12 cellular contexts compared by ENCODE assay signal in the genomic region with DNA sequence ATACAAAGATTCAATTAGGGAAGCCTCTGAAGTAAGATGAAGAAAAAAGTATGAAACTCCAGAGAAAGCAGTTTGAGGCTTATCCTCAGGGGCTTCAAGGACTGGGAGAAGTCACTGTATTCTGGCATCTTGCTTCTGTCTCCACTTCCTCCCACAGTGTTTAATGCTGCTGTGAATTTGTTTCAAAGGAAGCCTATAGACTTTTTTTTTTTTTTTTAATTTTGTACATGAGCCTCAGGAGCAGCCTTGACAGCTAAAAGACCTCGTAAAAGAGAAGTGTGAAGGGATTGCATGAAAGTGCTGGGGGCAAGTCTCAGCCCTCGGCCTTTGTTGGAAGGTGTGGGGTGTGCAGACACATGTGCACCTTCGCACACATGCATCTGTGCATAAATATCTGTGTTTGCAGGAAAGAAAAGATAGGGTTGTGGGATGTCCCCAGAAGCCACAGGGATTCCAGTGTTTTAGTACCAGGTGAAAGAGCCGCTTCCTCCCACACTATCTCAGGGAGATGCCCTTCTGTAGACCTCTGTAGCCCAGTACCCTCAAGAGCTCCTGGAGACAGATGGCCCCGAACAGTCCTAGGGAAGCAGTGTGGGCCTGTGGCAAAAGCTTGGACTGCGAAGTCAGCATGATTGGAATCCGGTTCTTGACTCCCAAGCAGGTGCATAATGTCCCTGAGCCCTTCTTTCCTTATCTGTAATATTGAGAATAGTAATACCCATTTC.
DNase-seq lines count a peak whose midpoint lies in the region; ATAC-seq and TF ChIP-seq lines count a peak whose summit lies in the region.
"Had no signal": no experiment of that assay in that cellular context is flagged by ENCODE, and none has a peak within 500 bp of the region (broad histone marks: within the 10 kb centered on the region; RNA-seq: fewer than 3 reads in every experiment).

No MANE protein-coding gene starts in this region.

- H3K9me3 ChIP-seq in muscle layer of duodenum (ENCODE audit: control insufficient read depth in 1 of 2, low read length in 2 of 2) (no peaks in the 10 kb centered on the region), upper lobe of left lung (no peaks in the 10 kb centered on the region)
- H3K9me3 ChIP-seq: left lung, Peyer's patch had no signal

- TF ChIP-seq CTCF in brain (conservative IDR thresholded peaks at IDR 0.05) = no peak
- no peak for TF ChIP-seq CTCF in upper lobe of left lung (IDR thresholded peaks at IDR 0.05)

- H3K36me3 Mint-ChIP-seq in activated T-cell treated with anti-CD3 and anti-CD28 coated beads, Interleukin-2, amount 50 U/mL, for 72 hours (ENCODE audit: insufficient read depth in 2 of 2) = peaks cover 4 to 31% of the 10 kb centered on the region in 2 donors
- H3K36me3 Mint-ChIP-seq in activated T-cell treated with anti-CD3 and anti-CD28 coated beads, Interleukin-2, amount 50 U/mL, for 24 hours (ENCODE audit: low read depth) = peaks cover 82% of the 10 kb centered on the region
- H3K36me3 Mint-ChIP-seq in brain = peaks cover 18% of the 10 kb centered on the region

- peaks cover 5 to 12% of the 10 kb centered on the region in 2 donors for H3K36me3 ChIP-seq in muscle layer of duodenum (ENCODE audit: control insufficient read depth in 1 of 2, insufficient read depth in 2 of 2, low read length in 2 of 2)
- H3K36me3 ChIP-seq in upper lobe of left lung = peaks cover 0 to 7% (median 0%) of the 10 kb centered on the region in 4 donors
- H3K36me3 ChIP-seq: Peyer's patch, WERI-Rb-1 had no signal

- ATAC-seq in activated T-cell treated with anti-CD3 and anti-CD28 coated beads, Interleukin-2, amount 50 U/mL, for 72 hours (replicated peaks in 1 of 2) = no peak
- no peak for ATAC-seq in upper lobe of left lung (ENCODE audit: low FRiP score in 2 of 2)
- no peak for ATAC-seq in GM21390 (IDR thresholded peaks at IDR 0.05; ENCODE audit: unreplicated experiment)

- no peak for TF ChIP-seq POLR2A in upper lobe of left lung (IDR thresholded peaks at IDR 0.05)

- no peaks in the 10 kb centered on the region for H3K9me3 Mint-ChIP-seq in activated T-cell treated with anti-CD3 and anti-CD28 coated beads, Interleukin-2, amount 50 U/mL, for 72 hours
- no peaks in the 10 kb centered on the region for H3K9me3 Mint-ChIP-seq in activated T-cell treated with anti-CD3 and anti-CD28 coated beads, Interleukin-2, amount 50 U/mL, for 24 hours
- H3K9me3 Mint-ChIP-seq in brain = no peaks in the 10 kb centered on the region

- H3K27me3 ChIP-seq in muscle layer of duodenum (ENCODE audit: low read depth, low read length) = no peaks in the 10 kb centered on the region
- H3K27me3 ChIP-seq in upper lobe of left lung = no peaks in the 10 kb centered on the region
- H3K27me3 ChIP-seq: left lung, Peyer's patch had no signal

- H3K4me1 Mint-ChIP-seq in activated T-cell treated with anti-CD3 and anti-CD28 coated beads, Interleukin-2, amount 50 U/mL, for 72 hours (ENCODE audit: low read depth) = peaks cover 57% of the 10 kb centered on the region
- H3K4me1 Mint-ChIP-seq in activated T-cell treated with anti-CD3 and anti-CD28 coated beads, Interleukin-2, amount 50 U/mL, for 24 hours (ENCODE audit: low read depth) = peaks cover 52% of the 10 kb centered on the region
- H3K4me1 Mint-ChIP-seq in brain = peaks cover 48% of the 10 kb centered on the region

- 83 to 89% methylated on average over 7 of the region's 7 CpGs for WGBS in upper lobe of left lung, 2 donors

- peaks cover 33 to 42% of the 10 kb centered on the region in 2 donors for H3K4me1 ChIP-seq in muscle layer of duodenum (ENCODE audit: control insufficient read depth in 1 of 2, insufficient read depth in 2 of 2, low read length in 2 of 2)
- peaks cover 36 to 48% (median 44%) of the 10 kb centered on the region in 4 donors for H3K4me1 ChIP-seq in upper lobe of left lung

- DNase-seq in activated T-cell treated with anti-CD3 and anti-CD28 coated beads, Interleukin-2, amount 50 U/mL, for 72 hours = no peak
- no peak for DNase-seq in activated T-cell treated with anti-CD3 and anti-CD28 coated beads, Interleukin-2, amount 50 U/mL, for 24 hours
- DNase-seq in upper lobe of left lung (no peak), GDM1 (lab: John Stamatoyannopoulos, UW) (no peak), NCI-H2196 (lab: John Stamatoyannopoulos, UW; ENCODE audit: unreplicated experiment) (no peak)
- DNase-seq: activated effector memory CD4-positive, alpha-beta T cell treated with Interleukin-2 at 50 U/mL for 16 hours; left lung; Peyer's patch had no signal

- TF ChIP-seq EP300 in upper lobe of left lung (IDR thresholded peaks at IDR 0.05) = no peak

- H3K27me3 Mint-ChIP-seq in activated T-cell treated with anti-CD3 and anti-CD28 coated beads, Interleukin-2, amount 50 U/mL, for 72 hours (ENCODE audit: low read depth) = no peaks in the 10 kb centered on the region
- H3K27me3 Mint-ChIP-seq in activated T-cell treated with anti-CD3 and anti-CD28 coated beads, Interleukin-2, amount 50 U/mL, for 24 hours = no peaks in the 10 kb centered on the region
- H3K27me3 Mint-ChIP-seq in brain = no peaks in the 10 kb centered on the region

- peak overlapping the region; percentile 72 for H3K27ac ChIP-seq in muscle layer of duodenum (ENCODE audit: low read length)
- H3K27ac ChIP-seq in upper lobe of left lung = peak overlapping the region in 3 of 4 donors; percentile 25 to 54 (median 29)
- H3K27ac ChIP-seq: WERI-Rb-1 had no signal

- H3K27ac Mint-ChIP-seq in activated T-cell treated with anti-CD3 and anti-CD28 coated beads, Interleukin-2, amount 50 U/mL, for 72 hours = peak overlapping the region; percentile 89
- H3K27ac Mint-ChIP-seq in activated T-cell treated with anti-CD3 and anti-CD28 coated beads, Interleukin-2, amount 50 U/mL, for 24 hours = no peak overlapping the region
- peak overlapping the region in 3 of 5 experiments; percentile 73 to 89 (median 78) for H3K27ac Mint-ChIP-seq in brain

- H3K4me3 ChIP-seq in muscle layer of duodenum (ENCODE audit: low read depth in 1 of 2, low read length in 2 of 2) (no peak overlapping the region), upper lobe of left lung (no peak overlapping the region)
- H3K4me3 ChIP-seq: left lung, Peyer's patch had no signal

- peak overlapping the region in 1 of 2 donors; percentile 61 for H3K4me3 Mint-ChIP-seq in activated T-cell treated with anti-CD3 and anti-CD28 coated beads, Interleukin-2, amount 50 U/mL, for 72 hours
- H3K4me3 Mint-ChIP-seq in activated T-cell treated with anti-CD3 and anti-CD28 coated beads, Interleukin-2, amount 50 U/mL, for 24 hours = no peak overlapping the region
- no peak overlapping the region for H3K4me3 Mint-ChIP-seq in brain
